In the genomic region with DNA sequence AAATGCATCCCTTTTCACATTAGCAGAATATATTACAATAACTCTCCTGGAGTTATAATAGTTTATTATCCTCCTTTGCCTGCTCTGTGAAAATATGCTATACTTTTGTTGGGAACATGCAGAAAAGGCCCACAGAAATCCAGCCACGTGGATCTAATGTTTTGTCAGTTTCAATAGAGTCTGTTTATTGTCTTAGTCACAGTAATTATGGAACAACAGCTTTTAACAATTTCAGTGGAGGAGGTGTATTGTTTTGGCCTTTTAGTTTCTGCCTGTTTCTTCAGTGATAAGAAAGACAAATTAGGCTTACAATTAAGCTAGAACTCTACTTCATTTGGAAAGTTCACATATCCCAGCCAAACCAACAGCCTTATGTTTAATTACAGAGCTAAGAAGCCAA, we compare ENCODE assay signal across 27 cellular contexts.
"Had no signal": no experiment of that assay in that cellular context is flagged by ENCODE, and none has a peak within 500 bp of the region (broad histone marks: within the 10 kb centered on the region; RNA-seq: fewer than 3 reads in every experiment).

No MANE protein-coding gene starts in this region.

- H3K9ac ChIP-seq: neural progenitor cell, parathyroid adenoma had no signal

- FAIRE-seq: small intestine had no signal

- H3K27ac ChIP-seq: neural progenitor cell, ovary, parathyroid adenoma, psoas muscle, right lobe of liver, sigmoid colon, suprapubic skin, testis, tibial artery, transverse colon, upper lobe of right lung, uterus had no signal

- H3K4me2 ChIP-seq: neural progenitor cell had no signal

- H3K27me3 ChIP-seq: neural progenitor cell, ovary, right lobe of liver, sigmoid colon, suprapubic skin, testis, tibial artery, transverse colon, upper lobe of right lung, uterus had no signal

- H3K4me3 ChIP-seq: neural progenitor cell, ovary, psoas muscle, right lobe of liver, sigmoid colon, suprapubic skin, testis, tibial artery, transverse colon, upper lobe of right lung, uterus had no signal

- H3K4me1 ChIP-seq: parathyroid adenoma, psoas muscle, right lobe of liver, suprapubic skin, testis, tibial artery, transverse colon, upper lobe of right lung, uterus had no signal

- H3K79me2 ChIP-seq: parathyroid adenoma had no signal

- H3K36me3 ChIP-seq: neural progenitor cell, ovary, right lobe of liver, sigmoid colon, suprapubic skin, tibial artery, transverse colon, upper lobe of right lung, uterus had no signal

- H3K9me3 ChIP-seq: ovary, psoas muscle, right lobe of liver, sigmoid colon, suprapubic skin, testis, tibial artery, transverse colon, upper lobe of right lung, uterus had no signal

- ATAC-seq: naive thymus-derived CD8-positive, alpha-beta T cell; natural killer cell treated with Interleukin-12 subunit alpha and Interleukin-12 subunit beta and Interleukin-15 and Interleukin-18, amount 100 ng/mL, for 72 hours; psoas muscle; right cardiac atrium; right lobe of liver; stimulated activated effector memory CD8-positive, alpha-beta T cell treated with anti-CD3 and anti-CD28 coated beads, Interleukin-12 subunit alpha, Interleukin-12 subunit beta, amount 100 ng/mL, for 72 hours; stimulated activated naive B cell treated with anti-CD40 and anti-IgM and Interleukin-4, amounts not matched to agents 10 μg/mL and 1 μg/mL and 100 μg/mL, for 72 hours; stimulated activated naive CD8-positive, alpha-beta T cell treated with anti-CD3 and anti-CD28 coated beads, Interleukin-15, amount 100 ng/mL, for 72 hours; upper lobe of right lung had no signal

- DNase-seq: naive thymus-derived CD8-positive, alpha-beta T cell; occipital lobe; ovary; posterior cingulate gyrus; psoas muscle; right cardiac atrium; right lobe of liver; sigmoid colon; small intestine; stimulated activated CD4-positive, alpha-beta T cell treated with anti-CD3 and anti-CD28 coated beads, Interleukin-15, amount 100 ng/mL, for 24 hours; stimulated activated CD4-positive, alpha-beta T cell treated with anti-CD3 and anti-CD28 coated beads, Interleukin-2, amount 100 ng/mL, for 24 hours; stimulated activated CD4-positive, alpha-beta T cell treated with anti-CD3 and anti-CD28 coated beads, Interleukin-2, amount 100 ng/mL, for 48 hours; stimulated activated CD4-positive, alpha-beta T cell treated with anti-CD3 and anti-CD28 coated beads, Interleukin-4, amount 100 ng/mL, for 24 hours; stimulated activated naive B cell treated with anti-CD40 and anti-IgM and Interleukin-4, amounts not matched to agents 10 μg/mL and 1 μg/mL and 100 μg/mL, for 72 hours; stimulated activated naive CD4-positive, alpha-beta T cell treated with Interleukin-2 at 50 U/mL for 16 hours; stimulated activated naive CD8-positive, alpha-beta T cell treated with anti-CD3 and anti-CD28 coated beads, Interleukin-15, amount 100 ng/mL, for 72 hours; substantia nigra; testis; tibial artery; transverse colon; upper lobe of right lung; uterus had no signal

- H2AFZ ChIP-seq: neural progenitor cell, parathyroid adenoma had no signal
